32 cellular contexts compared by ENCODE assay signal in the genomic region with DNA sequence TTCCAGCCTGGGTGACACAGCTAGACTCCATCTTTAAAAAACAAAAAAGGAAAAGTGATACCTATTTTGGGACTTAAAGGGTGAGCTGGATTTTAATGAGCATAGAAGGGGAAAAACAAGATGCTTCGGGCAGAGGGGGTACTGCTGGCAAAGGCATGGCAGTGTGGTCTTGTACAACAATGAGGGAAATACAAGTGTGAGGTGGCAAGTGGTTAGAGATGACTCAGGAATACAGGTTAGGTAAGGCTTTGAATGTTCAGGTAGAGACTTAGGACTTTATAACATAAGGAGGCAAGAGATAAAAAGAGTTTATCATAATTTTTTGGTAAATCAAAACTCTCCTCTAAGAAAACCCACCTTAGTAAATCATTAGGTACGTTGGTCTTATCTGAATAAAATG.
"Had no signal": no experiment of that assay in that cellular context is flagged by ENCODE, and none has a peak within 500 bp of the region (broad histone marks: within the 10 kb centered on the region; RNA-seq: fewer than 3 reads in every experiment).

No MANE protein-coding gene starts in this region.

- H3K27me3 ChIP-seq: ascending aorta, body of pancreas, MG63, SJSA1 had no signal

- H3K4me1 ChIP-seq: ascending aorta, body of pancreas, SJSA1 had no signal

- DNase-seq: activated B cell treated with CpG ODN at 0.5 μM for 24 hours; activated CD4-positive, alpha-beta T cell treated with anti-CD3 and anti-CD28 coated beads for 1 hour; activated CD4-positive, alpha-beta T cell treated with anti-CD3 and anti-CD28 coated beads, Interleukin-2, amount 10 ng/mL, durations not matched to agents 24 days and 14 days; activated CD4-positive, alpha-beta T cell treated with anti-CD3 and anti-CD28 coated beads, Interleukin-2, amount 50 U/mL, for 48 hours; activated CD8-positive, alpha-beta memory T cell treated with anti-CD3 and anti-CD28 coated beads, Interleukin-2, amount 10 ng/mL, durations not matched to agents 7 days and 5 days; activated effector memory CD4-positive, alpha-beta T cell treated with anti-CD3 and anti-CD28 coated beads, Interleukin-2, amount 50 U/mL, for 16 hours; activated naive CD4-positive, alpha-beta T cell treated with Interleukin-2 at 50 U/mL for 16 hours; activated naive CD8-positive, alpha-beta T cell treated with anti-CD3 and anti-CD28 coated beads, Interleukin-2, amount 50 U/mL, for 24 hours; activated T-cell treated with anti-CD3 and anti-CD28 coated beads, Interleukin-2, amount 50 U/mL, for 24 hours; amniotic stem cell; body of pancreas; MG63; MV-4-11; NCI-H1092 treated with DMSO at 0.1 percent for 48 hours; NCI-H1436; NCI-H1694 treated with DMSO at 0.1 percent for 48 hours; NCI-H2029 treated with DMSO at 0.1 percent for 48 hours; NCI-H345; NCI-H510A; NCI-H526 treated with DMSO at 0.1 percent for 48 hours; NCI-H82; NK-92 treated with Interleukin-12 subunit alpha and Interleukin-12 subunit beta, amount 100 ng/mL, for 24 hours; OCI-M1; SHP77; T-helper 17 cell; T-helper 9 cell had no signal

- H3K27ac ChIP-seq: ascending aorta, body of pancreas, KMS-11, SJSA1 had no signal

- H3K27me3 Mint-ChIP-seq: activated B cell treated with CpG ODN at 0.5 μM for 24 hours; activated CD4-positive, alpha-beta T cell treated with anti-CD3 and anti-CD28 coated beads, Interleukin-2, amount 10 ng/mL, durations not matched to agents 24 days and 14 days; activated CD8-positive, alpha-beta memory T cell treated with anti-CD3 and anti-CD28 coated beads, Interleukin-2, amount 10 ng/mL, durations not matched to agents 7 days and 5 days; activated naive CD8-positive, alpha-beta T cell treated with anti-CD3 and anti-CD28 coated beads, Interleukin-2, amount 50 U/mL, for 24 hours; activated T-cell treated with anti-CD3 and anti-CD28 coated beads, Interleukin-2, amount 50 U/mL, for 24 hours; T-helper 17 cell had no signal

- H3K9me3 ChIP-seq: ascending aorta, body of pancreas, SJSA1 had no signal

- H3K9me3 Mint-ChIP-seq: activated B cell treated with CpG ODN at 0.5 μM for 24 hours; activated CD4-positive, alpha-beta T cell treated with anti-CD3 and anti-CD28 coated beads, Interleukin-2, amount 10 ng/mL, durations not matched to agents 24 days and 14 days; activated naive CD4-positive, alpha-beta T cell treated with anti-CD3 and anti-CD28 coated beads, Interleukin-2, amount 50 U/mL, for 72 hours; activated naive CD8-positive, alpha-beta T cell treated with anti-CD3 and anti-CD28 coated beads, Interleukin-2, amount 50 U/mL, for 24 hours; activated T-cell treated with anti-CD3 and anti-CD28 coated beads, Interleukin-2, amount 50 U/mL, for 24 hours had no signal

- FAIRE-seq: RCC 7860 had no signal

- H3K36me3 Mint-ChIP-seq: activated CD8-positive, alpha-beta memory T cell treated with anti-CD3 and anti-CD28 coated beads, Interleukin-2, amount 10 ng/mL, durations not matched to agents 7 days and 5 days; activated naive CD4-positive, alpha-beta T cell treated with anti-CD3 and anti-CD28 coated beads, Interleukin-2, amount 50 U/mL, for 72 hours had no signal

- ATAC-seq: activated CD8-positive, alpha-beta memory T cell treated with anti-CD3 and anti-CD28 coated beads, Interleukin-2, amount 10 ng/mL, durations not matched to agents 7 days and 5 days; activated naive CD4-positive, alpha-beta T cell treated with anti-CD3 and anti-CD28 coated beads, Interleukin-2, amount 50 U/mL, for 72 hours; activated naive CD8-positive, alpha-beta T cell treated with anti-CD3 and anti-CD28 coated beads, Interleukin-2, amount 50 U/mL, for 24 hours; body of pancreas; SK-N-SH treated with all-trans-retinoic acid at 6 μM for 48 hours; T-helper 17 cell had no signal

- H3K27ac Mint-ChIP-seq: activated B cell treated with CpG ODN at 0.5 μM for 24 hours; activated CD4-positive, alpha-beta T cell treated with anti-CD3 and anti-CD28 coated beads, Interleukin-2, amount 10 ng/mL, durations not matched to agents 24 days and 14 days; activated CD8-positive, alpha-beta memory T cell treated with anti-CD3 and anti-CD28 coated beads, Interleukin-2, amount 10 ng/mL, durations not matched to agents 7 days and 5 days; activated naive CD4-positive, alpha-beta T cell treated with anti-CD3 and anti-CD28 coated beads, Interleukin-2, amount 50 U/mL, for 72 hours; activated naive CD8-positive, alpha-beta T cell treated with anti-CD3 and anti-CD28 coated beads, Interleukin-2, amount 50 U/mL, for 24 hours; activated T-cell treated with anti-CD3 and anti-CD28 coated beads, Interleukin-2, amount 50 U/mL, for 24 hours; T-helper 17 cell had no signal

- H3K4me1 Mint-ChIP-seq: activated B cell treated with CpG ODN at 0.5 μM for 24 hours; activated CD4-positive, alpha-beta T cell treated with anti-CD3 and anti-CD28 coated beads, Interleukin-2, amount 10 ng/mL, durations not matched to agents 24 days and 14 days; activated CD8-positive, alpha-beta memory T cell treated with anti-CD3 and anti-CD28 coated beads, Interleukin-2, amount 10 ng/mL, durations not matched to agents 7 days and 5 days; activated naive CD8-positive, alpha-beta T cell treated with anti-CD3 and anti-CD28 coated beads, Interleukin-2, amount 50 U/mL, for 24 hours; T-helper 17 cell had no signal

- H3K4me3 Mint-ChIP-seq: activated B cell treated with CpG ODN at 0.5 μM for 24 hours; activated CD4-positive, alpha-beta T cell treated with anti-CD3 and anti-CD28 coated beads, Interleukin-2, amount 10 ng/mL, durations not matched to agents 24 days and 14 days; activated CD8-positive, alpha-beta memory T cell treated with anti-CD3 and anti-CD28 coated beads, Interleukin-2, amount 10 ng/mL, durations not matched to agents 7 days and 5 days; activated naive CD8-positive, alpha-beta T cell treated with anti-CD3 and anti-CD28 coated beads, Interleukin-2, amount 50 U/mL, for 24 hours; activated T-cell treated with anti-CD3 and anti-CD28 coated beads, Interleukin-2, amount 50 U/mL, for 24 hours; T-helper 17 cell had no signal

- H3K36me3 ChIP-seq: ascending aorta, MG63, SJSA1 had no signal

- H3K4me3 ChIP-seq: ascending aorta, body of pancreas, MG63, SJSA1 had no signal
